ENCODE assay signal across 1 cellular context in genomic region chr1:21749859-21750468, GRCh38.
TF ChIP-seq lines count a peak whose summit lies in the region.

No MANE protein-coding gene starts in this region.

TF ChIP-seq in K562, 482 proteins besides CTCF, POLR2A, EP300 and RAD21 (continued from another document and continues in another):
- peak; percentile 91 for TF ChIP-seq SMARCE1 (IDR thresholded peaks at IDR 0.05)
- TF ChIP-seq POLR2H (tag; IDR thresholded peaks at IDR 0.05; ENCODE audit: low read depth) = no peak
- TF ChIP-seq NFXL1 (CRISPR knock-in tag; IDR thresholded peaks at IDR 0.05) = no peak
- TF ChIP-seq SMAD1 (IDR thresholded peaks at IDR 0.05; ENCODE audit: low read depth, low read length, partially characterized antibody) = peak; percentile 64
- no peak for TF ChIP-seq ZNF316 (IDR thresholded peaks at IDR 0.05)
- peak; percentile 91 for TF ChIP-seq HMBOX1 (IDR thresholded peaks at IDR 0.05)
- no peak for TF ChIP-seq ZNF57 (CRISPR knock-in tag; IDR thresholded peaks at IDR 0.05)
- no peak for TF ChIP-seq SNAPC5 (CRISPR knock-in tag; IDR thresholded peaks at IDR 0.05)
- TF ChIP-seq TCF7L2 (IDR thresholded peaks at IDR 0.05; ENCODE audit: low read depth, low read length) = no peak
- TF ChIP-seq FOXP1 (CRISPR knock-in tag; IDR thresholded peaks at IDR 0.05) = peak; percentile 43; the same call in 1 of the 2 replicates
- no peak for TF ChIP-seq SNRNP70 (optimal IDR thresholded peaks at IDR 0.05; ENCODE audit: low read depth, low read length)
- TF ChIP-seq ARID3A (IDR thresholded peaks at IDR 0.05; ENCODE audit: borderline replicate concordance, low read depth, low read length) = no peak; the same call in 1 of the 2 replicates
- no peak for TF ChIP-seq CREB3L1 (IDR thresholded peaks at IDR 0.05; ENCODE audit: borderline replicate concordance, low read depth)
- TF ChIP-seq DNMT1 (IDR thresholded peaks at IDR 0.05) = no peak
- TF ChIP-seq RBM25 (IDR thresholded peaks at IDR 0.05; ENCODE audit: low read depth, low read length, severe bottlenecking) = no peak
- no peak for TF ChIP-seq ZNF280A (IDR thresholded peaks at IDR 0.05; ENCODE audit: low read depth, partially characterized antibody)
- TF ChIP-seq ZNF165 (CRISPR knock-in tag; IDR thresholded peaks at IDR 0.05; ENCODE audit: borderline replicate concordance) = no peak
- TF ChIP-seq CLOCK (CRISPR knock-in tag; IDR thresholded peaks at IDR 0.05; ENCODE audit: borderline replicate concordance) = no peak
- no peak for TF ChIP-seq KAT8 (IDR thresholded peaks at IDR 0.05; ENCODE audit: low read depth)
- TF ChIP-seq E2F1 (CRISPR knock-in tag; IDR thresholded peaks at IDR 0.05) = no peak
- TF ChIP-seq STAT5B (CRISPR knock-in tag; IDR thresholded peaks at IDR 0.05) = no peak
- no peak for TF ChIP-seq ZBTB8A (IDR thresholded peaks at IDR 0.05; ENCODE audit: partially characterized antibody)
- peak; percentile 67 to 80; a peak in 1 of 4 replicates for TF ChIP-seq ARNT (IDR thresholded peaks at IDR 0.05)
- no peak for TF ChIP-seq ZNF444 (CRISPR knock-in tag; IDR thresholded peaks at IDR 0.05)
- TF ChIP-seq ZNF280B (CRISPR knock-in tag; IDR thresholded peaks at IDR 0.05) = no peak
- no peak for TF ChIP-seq PBX2 (CRISPR knock-in tag; IDR thresholded peaks at IDR 0.05; ENCODE audit: low read depth)
- peak; percentile 65 for TF ChIP-seq PBX2 (tag; conservative IDR thresholded peaks at IDR 0.05; ENCODE audit: low read depth)
- peak; percentile 78 for TF ChIP-seq ZNF592 (IDR thresholded peaks at IDR 0.05)
- TF ChIP-seq HMGXB4 (CRISPR knock-in tag; IDR thresholded peaks at IDR 0.05) = no peak
- TF ChIP-seq TFAM (CRISPR knock-in tag; conservative IDR thresholded peaks at IDR 0.05) = no peak
- no peak for TF ChIP-seq RBM14 (IDR thresholded peaks at IDR 0.05; ENCODE audit: borderline replicate concordance, insufficient read depth, low read depth, low read length)
- peak in 1 of 2 experiments; percentile 41; a peak in 2 of 4 replicates for TF ChIP-seq NRF1 (conservative IDR thresholded peaks at IDR 0.05 in 1 of 2, IDR thresholded peaks at IDR 0.05 in 1 of 2)
- TF ChIP-seq ZNF324 (CRISPR knock-in tag; IDR thresholded peaks at IDR 0.05) = no peak
- no peak for TF ChIP-seq THRA (IDR thresholded peaks at IDR 0.05)
- peak; percentile 82 for TF ChIP-seq NBN (IDR thresholded peaks at IDR 0.05; ENCODE audit: low read depth)
- TF ChIP-seq FUS (optimal IDR thresholded peaks at IDR 0.05; ENCODE audit: low read depth, low read length) = no peak
- TF ChIP-seq IRF2 (CRISPR knock-in tag; IDR thresholded peaks at IDR 0.05) = no peak
